ENCODE assay signal across 1 cellular context in genomic region chr5:170337055-170337454, GRCh38.
TF ChIP-seq lines count a peak whose summit lies in the region.

No MANE protein-coding gene starts in this region.

TF ChIP-seq in H1, 55 proteins besides CTCF, POLR2A, EP300 and RAD21:
- TF ChIP-seq FOSL1 (IDR thresholded peaks at IDR 0.05; ENCODE audit: insufficient read depth, low read depth, low read length) = no peak
- TF ChIP-seq SAP30 (IDR thresholded peaks at IDR 0.05; ENCODE audit: insufficient read depth, insufficient replicate concordance, low read length) = no peak
- no peak for TF ChIP-seq SP1 (IDR thresholded peaks at IDR 0.05; ENCODE audit: low read depth, low read length)
- TF ChIP-seq CBX8 (IDR thresholded peaks at IDR 0.05; ENCODE audit: borderline replicate concordance, low read depth, low read length) = no peak
